In genomic region chr6:128518531-128519131, GRCh38 we compare ENCODE assay signal across 8 cellular contexts. TPM values are rescaled to one million over a fixed set of nuclear protein-coding genes. Genes with fewer than 3 reads are reported as not detected.
A peak's percentile ranks its signal among the peaks of the same experiment; 100 is the strongest.
DNase-seq lines count a peak whose midpoint lies in the region; ATAC-seq and TF ChIP-seq lines count a peak whose summit lies in the region.

No MANE protein-coding gene starts in this region.

- no peak for TF ChIP-seq CTCF in GM12865 (IDR thresholded peaks at IDR 0.05; ENCODE audit: insufficient read depth, low read depth, low read length, missing control alignments)
- no peak for TF ChIP-seq CTCF in RWPE2 (IDR thresholded peaks at IDR 0.05; ENCODE audit: poor library complexity, severe bottlenecking)
- no peak for TF ChIP-seq CTCF in fibroblast of villous mesenchyme (IDR thresholded peaks at IDR 0.05; ENCODE audit: insufficient read depth, low read depth, low read length)
- no peak for TF ChIP-seq CTCF in psoas muscle (IDR thresholded peaks at IDR 0.05)

- H3K27me3 ChIP-seq in RWPE2 (ENCODE audit: insufficient read depth, poor library complexity, severe bottlenecking) = no peaks in the 10 kb centered on the region
- no peaks in the 10 kb centered on the region for H3K27me3 ChIP-seq in psoas muscle (ENCODE audit: insufficient read depth in 3 of 3, low read length in 2 of 3)

- H3K4me1 ChIP-seq in RWPE2 (ENCODE audit: insufficient read depth, poor library complexity, severe bottlenecking) (peaks cover 55% of the 10 kb centered on the region), psoas muscle (peaks cover 16% of the 10 kb centered on the region)

- peaks cover 5% of the 10 kb centered on the region; the same call in 1 of the 2 replicates for H3K36me3 ChIP-seq in RWPE2 (ENCODE audit: low read depth)
- H3K36me3 ChIP-seq in psoas muscle (ENCODE audit: insufficient read depth in 1 of 2, low read depth in 1 of 2) = no peaks in the 10 kb centered on the region

- H3K4me3 ChIP-seq in GM12865 (ENCODE audit: low read depth, low read length) (peak overlapping the region; percentile 68), RWPE2 (ENCODE audit: severe bottlenecking) (peak overlapping the region; percentile 61), fibroblast of villous mesenchyme (ENCODE audit: low read depth, low read length) (peak overlapping the region; percentile 66), psoas muscle (peak overlapping the region; percentile 91)

- 15 to 20% (median 18%) methylated on average over 20 of the region's 20 CpGs for WGBS in psoas muscle, 3 donors

- DNase-seq in GM12865 (ENCODE audit: low read depth) (no peak), RWPE2 (ENCODE audit: low spot score) (no peak), fibroblast of villous mesenchyme (ENCODE audit: low read depth) (no peak), psoas muscle (no peak), HEK293T (ENCODE audit: extremely low spot score) (no peak), GM03348 (ENCODE audit: low spot score) (no peak)
- DNase-seq in stimulated activated CD4-positive, alpha-beta T cell treated with anti-CD3 and anti-CD28 coated beads, Interleukin-2, amount 100 ng/mL, for 24 hours = no peak

- no peaks in the 10 kb centered on the region for H3K9me3 ChIP-seq in RWPE2 (ENCODE audit: severe bottlenecking)
- H3K9me3 ChIP-seq in psoas muscle = no peaks in the 10 kb centered on the region

- ATAC-seq in RWPE2 (ENCODE audit: low read depth) (no peak), psoas muscle (no peak), esophagus mucosa (no peak)

- CTCF ChIA-PET in HEK293T (lab: Yijun Ruan, JAX) = no interaction called here

- intact Hi-C loops in psoas muscle (cut with DNase I) = loop anchor here (5.0 to 10.0 kb wide), 2 partner anchors 91 to 264 kb away; no protein-coding TSS in a partner anchor

- H3K27ac ChIP-seq in RWPE2 (ENCODE audit: poor library complexity, severe bottlenecking) (peak overlapping the region; percentile 83), psoas muscle (peak overlapping the region; percentile 91)

- POLR2A ChIA-PET in HEK293T (lab: Yijun Ruan, JAX) = no interaction called here

TF ChIP-seq in HEK293T, 16 proteins besides CTCF, POLR2A, EP300 and RAD21:
- TF ChIP-seq L3MBTL2 (conservative IDR thresholded peaks at IDR 0.05) = no peak; the same call in 1 of the 2 replicates
- TF ChIP-seq ELF4 (IDR thresholded peaks at IDR 0.05) = no peak
- no peak for TF ChIP-seq ARNT (IDR thresholded peaks at IDR 0.05)
- TF ChIP-seq PKNOX1 (IDR thresholded peaks at IDR 0.05) = no peak
- TF ChIP-seq NFRKB (IDR thresholded peaks at IDR 0.05) = no peak
- TF ChIP-seq ZNF384 (IDR thresholded peaks at IDR 0.05) = no peak
- no peak for TF ChIP-seq CTBP1 (IDR thresholded peaks at IDR 0.05; ENCODE audit: borderline replicate concordance)
- no peak for TF ChIP-seq SUZ12 (IDR thresholded peaks at IDR 0.05)
- TF ChIP-seq BHLHE40 (IDR thresholded peaks at IDR 0.05; ENCODE audit: borderline replicate concordance) = no peak
- TF ChIP-seq FOXM1 (IDR thresholded peaks at IDR 0.05; ENCODE audit: borderline replicate concordance) = no peak
- no peak for TF ChIP-seq LEF1 (IDR thresholded peaks at IDR 0.05; ENCODE audit: borderline replicate concordance)
- TF ChIP-seq FOXK2 (IDR thresholded peaks at IDR 0.05) = no peak
- TF ChIP-seq FOXA1 (IDR thresholded peaks at IDR 0.05) = no peak
- no peak for TF ChIP-seq TARDBP (IDR thresholded peaks at IDR 0.05)
- no peak for TF ChIP-seq SP1 (IDR thresholded peaks at IDR 0.05)
- no peak for TF ChIP-seq HDGF (IDR thresholded peaks at IDR 0.05; ENCODE audit: borderline replicate concordance)

RNA-seq across cellular contexts. Expression of gene PTPRK, which starts 1.8 kb away (rescaled TPM):
- total RNA-seq in fibroblast of villous mesenchyme (70.0 and 82.5 TPM in 2 replicates), psoas muscle (10 to 100 TPM in 1 of 4 donors, 1 to 10 TPM in 3; 9.1 to 10.6 (median 9.3) TPM), esophagus mucosa (13.0 TPM)
- polyA plus RNA-seq in psoas muscle = 1 to 10 TPM; 3.2 to 4.6 (median 3.5) TPM
